Comparison of ENCODE assay signal across 8 cellular contexts in genomic region chr11:35083181-35084061, GRCh38. TPM values are rescaled to one million over a fixed set of nuclear protein-coding genes. Genes with fewer than 3 reads are reported as not detected.
DNase-seq lines count a peak whose midpoint lies in the region; ATAC-seq and TF ChIP-seq lines count a peak whose summit lies in the region.

No MANE protein-coding gene starts in this region.

- H3K4me2 ChIP-seq in smooth muscle cell, result peak overlapping the region; percentile 65

- intact Hi-C loops in left ventricle myocardium inferior (cut with micrococcal nuclease), result no loop called here

- ATAC-seq in GM18907 (IDR thresholded peaks at IDR 0.05; ENCODE audit: unreplicated experiment) (peak; percentile 64), HG03039 (IDR thresholded peaks at IDR 0.05; ENCODE audit: unreplicated experiment) (peak; percentile 46)

- H3K79me2 ChIP-seq in smooth muscle cell (ENCODE audit: low read depth), result no peaks in the 10 kb centered on the region

- no peaks in the 10 kb centered on the region for H3K9me3 Mint-ChIP-seq in activated naive CD4-positive, alpha-beta T cell treated with anti-CD3 and anti-CD28 coated beads, Interleukin-2, amount 50 U/mL, for 24 hours
- H3K9me3 Mint-ChIP-seq in progenitor cell of endocrine pancreas (ENCODE audit: low read depth), result peaks cover 6% of the 10 kb centered on the region

- H4K20me1 ChIP-seq in smooth muscle cell (ENCODE audit: low read depth), result no peaks in the 10 kb centered on the region

- H3F3A ChIP-seq in smooth muscle cell (ENCODE audit: low read depth), result no peaks in the 10 kb centered on the region

- H3K4me3 ChIP-seq in left ventricle myocardium inferior, result no peak overlapping the region
- H3K4me3 ChIP-seq in smooth muscle cell, result no peak overlapping the region

- peak overlapping the region; percentile 73 for H3K27ac Mint-ChIP-seq in activated naive CD4-positive, alpha-beta T cell treated with anti-CD3 and anti-CD28 coated beads, Interleukin-2, amount 50 U/mL, for 24 hours
- no peak overlapping the region for H3K27ac Mint-ChIP-seq in progenitor cell of endocrine pancreas

- peak overlapping the region; percentile 48 for H3K9ac ChIP-seq in smooth muscle cell (ENCODE audit: low read depth)

- H3K27me3 ChIP-seq in left ventricle myocardium inferior (ENCODE audit: low read depth) (no peaks in the 10 kb centered on the region), smooth muscle cell (ENCODE audit: low read depth) (no peaks in the 10 kb centered on the region)

- H3K4me3 Mint-ChIP-seq in activated naive CD4-positive, alpha-beta T cell treated with anti-CD3 and anti-CD28 coated beads, Interleukin-2, amount 50 U/mL, for 24 hours, result peak overlapping the region; percentile 78
- H3K4me3 Mint-ChIP-seq in progenitor cell of endocrine pancreas (ENCODE audit: low read depth), result no peak overlapping the region

- H3K27ac ChIP-seq in left ventricle myocardium inferior (replicated peaks) (peak overlapping the region; percentile 27), smooth muscle cell (ENCODE audit: low read depth) (peak overlapping the region; percentile 85)

- DNase-seq in RPMI7951 (ENCODE audit: low read depth) (peak; percentile 98), left ventricle myocardium inferior (peak; percentile 29), smooth muscle cell (lab: John Stamatoyannopoulos, UW; ENCODE audit: unreplicated experiment) (no peak), NCI-H1048 (lab: John Stamatoyannopoulos, UW) (no peak), progenitor cell of endocrine pancreas (ENCODE audit: low spot score, unreplicated experiment) (no peak)

- H3K9me3 ChIP-seq in left ventricle myocardium inferior (replicated peaks) (no peaks in the 10 kb centered on the region), smooth muscle cell (replicated peaks; ENCODE audit: low read depth) (no peaks in the 10 kb centered on the region)

- peaks cover 59% of the 10 kb centered on the region for H3K4me1 ChIP-seq in left ventricle myocardium inferior
- no peaks in the 10 kb centered on the region for H3K4me1 ChIP-seq in smooth muscle cell (ENCODE audit: low read depth)

- H3K4me1 Mint-ChIP-seq in activated naive CD4-positive, alpha-beta T cell treated with anti-CD3 and anti-CD28 coated beads, Interleukin-2, amount 50 U/mL, for 24 hours, result peaks cover 97% of the 10 kb centered on the region
- H3K4me1 Mint-ChIP-seq in progenitor cell of endocrine pancreas (ENCODE audit: low read depth), result no peaks in the 10 kb centered on the region

- H3K36me3 ChIP-seq in left ventricle myocardium inferior (no peaks in the 10 kb centered on the region), smooth muscle cell (ENCODE audit: low read depth) (no peaks in the 10 kb centered on the region)

- no peaks in the 10 kb centered on the region for H3K27me3 Mint-ChIP-seq in activated naive CD4-positive, alpha-beta T cell treated with anti-CD3 and anti-CD28 coated beads, Interleukin-2, amount 50 U/mL, for 24 hours
- H3K27me3 Mint-ChIP-seq in progenitor cell of endocrine pancreas, result peaks cover 8% of the 10 kb centered on the region

- TF ChIP-seq CTCF in left ventricle myocardium inferior (IDR thresholded peaks at IDR 0.05; ENCODE audit: borderline replicate concordance), result no peak
- no peak for TF ChIP-seq CTCF in smooth muscle cell (IDR thresholded peaks at IDR 0.05; ENCODE audit: borderline replicate concordance, insufficient read depth, poor library complexity, severe bottlenecking)
- no peak for TF ChIP-seq CTCF in progenitor cell of endocrine pancreas (IDR thresholded peaks at IDR 0.05; ENCODE audit: unreplicated experiment)

- no peak overlapping the region for H2AFZ ChIP-seq in smooth muscle cell (ENCODE audit: low read depth)

- 66% methylated on average over 11 of the region's 11 CpGs for WGBS in smooth muscle cell (ENCODE audit: low lambda C conversion rate)

- peaks cover 4% of the 10 kb centered on the region for H3K36me3 Mint-ChIP-seq in activated naive CD4-positive, alpha-beta T cell treated with anti-CD3 and anti-CD28 coated beads, Interleukin-2, amount 50 U/mL, for 24 hours
- no peaks in the 10 kb centered on the region for H3K36me3 Mint-ChIP-seq in progenitor cell of endocrine pancreas (ENCODE audit: insufficient read depth)

RNA-seq across cellular contexts. Expression of gene CD44, which starts 55.5 kb away (rescaled TPM):
- 241 and 316 TPM in 2 replicates for total RNA-seq in RPMI7951 (2014; rRNA removed; shearing (Covaris generic))
- total RNA-seq in left ventricle myocardium inferior (14.0 TPM), smooth muscle cell (143 and 248 TPM in 2 replicates), progenitor cell of endocrine pancreas (1.9 and 3.8 TPM in 2 replicates)
- 116 and 174 TPM in 2 replicates for polyA plus RNA-seq in smooth muscle cell

Comparison
In these comparisons a context has a peak if more than half of its experiments do, and no peak if none do; other contexts are left out.
1. DNase-seq: peak in RPMI7951 (single experiment) and left ventricle myocardium inferior (single experiment); none in smooth muscle cell (single experiment), NCI-H1048 (single experiment) and progenitor cell of endocrine pancreas (single experiment).